Comparison of ENCODE assay signal across 8 cellular contexts in the genomic region with DNA sequence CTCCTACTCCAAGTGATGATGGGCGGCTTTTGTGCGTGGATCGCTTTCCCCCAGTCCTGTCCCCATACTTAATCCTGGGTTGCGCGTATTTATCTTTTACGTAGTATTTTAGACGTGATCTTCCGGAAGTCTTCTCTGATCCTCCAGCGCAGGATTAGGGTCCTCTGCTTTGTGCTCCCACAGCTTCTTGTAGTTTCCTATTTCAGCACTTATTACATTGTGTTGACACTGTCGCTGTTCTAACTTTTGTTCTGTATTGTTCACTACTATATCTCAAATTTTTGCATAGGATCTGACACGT. TPM values are rescaled to one million over a fixed set of nuclear protein-coding genes. Genes with fewer than 3 reads are reported as not detected.
DNase-seq lines count a peak whose midpoint lies in the region; ATAC-seq and TF ChIP-seq lines count a peak whose summit lies in the region.

No MANE protein-coding gene starts in this region.

- H3K4me1 Mint-ChIP-seq in mesothelial cell of epicardium = peaks cover 20% of the 10 kb centered on the region

- H3K36me3 Mint-ChIP-seq in mesothelial cell of epicardium = peaks cover 22% of the 10 kb centered on the region

- H3K4me3 ChIP-seq in ACC112 (ENCODE audit: low read depth, low read length) (peak overlapping the region; percentile 83), HCT116 (replicated peaks in 1 of 2; ENCODE audit: low read depth in 1 of 2, low read length in 2 of 2) (peak overlapping the region; percentile 84 to 86), body of pancreas (peak overlapping the region; percentile 41 to 44)

- H3K9me3 ChIP-seq in HCT116 (ENCODE audit: control insufficient read depth in 1 of 2, insufficient read depth in 1 of 2, low read depth in 1 of 2, low read length in 2 of 2) = no peaks in the 10 kb centered on the region
- no peaks in the 10 kb centered on the region for H3K9me3 ChIP-seq in body of pancreas

- POLR2A ChIA-PET in HCT116 (lab: Charles Lee) = interaction anchor here (0.9 to 1.4 kb wide), 13 partner anchors 9 to 303 kb away, joined by 3 to 17 read pairs (median 4); a partner anchor contains a TSS

- TF ChIP-seq POLR2A in HCT116 (IDR thresholded peaks at IDR 0.05; ENCODE audit: borderline replicate concordance, extremely low read depth, insufficient read depth, insufficient read length) = no peak
- no peak for TF ChIP-seq POLR2A in body of pancreas (IDR thresholded peaks at IDR 0.05)

- BruUV-seq in HCT116 (replicated peaks; lab: Mats Ljungman, UMichigan) = TSS peak; percentile 76

- H3K36me3 ChIP-seq in ACC112 (ENCODE audit: insufficient read depth, low read length) (peaks cover 39% of the 10 kb centered on the region), HCT116 (ENCODE audit: control insufficient read depth in 1 of 2, insufficient read depth in 2 of 2, low read length in 2 of 2) (peaks cover 35 to 41% of the 10 kb centered on the region in 2 experiments), body of pancreas (replicated peaks in 1 of 2; ENCODE audit: insufficient read depth in 1 of 2, low read depth in 2 of 2) (peaks cover 6 to 26% of the 10 kb centered on the region in 2 donors)

- no peaks in the 10 kb centered on the region for H3K9me2 ChIP-seq in HCT116 (ENCODE audit: insufficient read depth)

- H3K9ac ChIP-seq in HCT116 (ENCODE audit: low read length) = peak overlapping the region; percentile 86

- H3K27me3 Mint-ChIP-seq in mesothelial cell of epicardium (ENCODE audit: low read depth) = no peaks in the 10 kb centered on the region

- RAD21 ChIA-PET in HCT116 (lab: Charles Lee; ENCODE audit: low non-redundant PET in 1 of 2, low total read pairs in 2 of 2, uncharacterized antibody in 2 of 2, unreplicated experiment in 2 of 2) = interaction anchor here in 1 of 2 experiments (0.5 kb wide), 1 partner anchor 249 kb away, joined by 3 read pairs; no protein-coding TSS in a partner anchor

- intact Hi-C loops in HCT116 (cut with micrococcal nuclease) (loop anchor here (10.0 kb wide), 1 partner anchor 393 kb away; no protein-coding TSS in a partner anchor), body of pancreas (cut with DNase I) (loop anchor here (10.0 kb wide), 1 partner anchor 83 kb away; a partner anchor contains a TSS)

- no peak for ATAC-seq in HCT116
- no peak for ATAC-seq in body of pancreas

- H3K27ac Mint-ChIP-seq in mesothelial cell of epicardium = peak overlapping the region; percentile 96

- TF ChIP-seq CTCF in HCT116 (IDR thresholded peaks at IDR 0.05 in 2 of 3, conservative IDR thresholded peaks at IDR 0.05 in 1 of 3; ENCODE audit: borderline replicate concordance in 1 of 3, insufficient read depth in 1 of 3, low read depth in 2 of 3, low read length in 2 of 3) (no peak), body of pancreas (IDR thresholded peaks at IDR 0.05) (no peak), mesothelial cell of epicardium (IDR thresholded peaks at IDR 0.05; ENCODE audit: unreplicated experiment) (no peak)

- H3K4me2 ChIP-seq in HCT116 (ENCODE audit: low read length) = peak overlapping the region; percentile 81

- no peaks in the 10 kb centered on the region for H3K9me3 Mint-ChIP-seq in mesothelial cell of epicardium

- no peak for DNase-seq in HCT116 (ENCODE audit: low read depth, low spot score)
- DNase-seq in body of pancreas = no peak
- DNase-seq in mesothelial cell of epicardium (ENCODE audit: low spot score in 2 of 2, unreplicated experiment in 2 of 2) = no peak
- no peak for DNase-seq in stimulated activated CD4-positive, alpha-beta T cell treated with anti-CD3 and anti-CD28 coated beads, Interleukin-4, amount 100 ng/mL, for 1 hour
- DNase-seq in stimulated activated CD4-positive, alpha-beta T cell treated with anti-CD3 and anti-CD28 coated beads, Interleukin-15, amount 100 ng/mL, for 24 hours = no peak
- DNase-seq in SIG-M5 treated with dmso at 0.1 percent for 504 hours (lab: John Stamatoyannopoulos, UW; ENCODE audit: unreplicated experiment) = no peak
- no peak for DNase-seq in NCI-H1930 (lab: John Stamatoyannopoulos, UW)

- no peak for TF ChIP-seq RAD21 in HCT116 (IDR thresholded peaks at IDR 0.05; ENCODE audit: low read depth)

- H3K27ac ChIP-seq in ACC112 (ENCODE audit: low read depth, low read length) = peak overlapping the region; percentile 64
- H3K27ac ChIP-seq in HCT116 (ENCODE audit: low read depth, low read length) = peak overlapping the region; percentile 45
- peak overlapping the region; percentile 58 to 85 (median 70) for H3K27ac ChIP-seq in body of pancreas

- CTCF ChIA-PET in HCT116 (lab: Charles Lee) = interaction anchor here (0.7 to 1.3 kb wide), 6 partner anchors 9 to 302 kb away, joined by 3 to 8 read pairs (median 3); a partner anchor contains a TSS

- H3K79me2 ChIP-seq in ACC112 (ENCODE audit: control insufficient read depth, insufficient read depth, low read length, unreplicated experiment) (peaks cover 22% of the 10 kb centered on the region), HCT116 (ENCODE audit: insufficient read depth, low read length) (peaks cover 50% of the 10 kb centered on the region)

- peaks cover 6% of the 10 kb centered on the region for H3K4me1 ChIP-seq in ACC112 (ENCODE audit: control insufficient read depth, insufficient read depth, low read length, unreplicated experiment)
- H3K4me1 ChIP-seq in HCT116 (ENCODE audit: control insufficient read depth in 1 of 2, insufficient read depth in 2 of 2, low read length in 2 of 2) = peaks cover 6 to 11% of the 10 kb centered on the region in 2 experiments
- H3K4me1 ChIP-seq in body of pancreas = peaks cover 19% of the 10 kb centered on the region

- H2AFZ ChIP-seq in ACC112 (ENCODE audit: low read length, unreplicated experiment) = peak overlapping the region; percentile 66
- H2AFZ ChIP-seq in HCT116 (ENCODE audit: low read depth, low read length, poor library complexity, severe bottlenecking) = no peak overlapping the region

- H3K27me3 ChIP-seq in ACC112 (ENCODE audit: insufficient read depth, low read length) (no peaks in the 10 kb centered on the region), HCT116 (ENCODE audit: insufficient read depth, low read length) (no peaks in the 10 kb centered on the region), body of pancreas (no peaks in the 10 kb centered on the region)

- no peaks in the 10 kb centered on the region for H4K20me1 ChIP-seq in HCT116 (ENCODE audit: insufficient read depth)

- peak overlapping the region; percentile 97 for H3K4me3 Mint-ChIP-seq in mesothelial cell of epicardium

- 0% methylated on average over 11 of the region's 11 CpGs for WGBS in body of pancreas, 2 donors

TF ChIP-seq in HCT116, 20 proteins besides CTCF, POLR2A, EP300 and RAD21:
- TF ChIP-seq EGR1 (IDR thresholded peaks at IDR 0.05; ENCODE audit: low read depth) (no peak), POLR2AphosphoS5 (IDR thresholded peaks at IDR 0.05; ENCODE audit: low read depth, low read length) (no peak)
- TF ChIP-seq, protein P1, sequence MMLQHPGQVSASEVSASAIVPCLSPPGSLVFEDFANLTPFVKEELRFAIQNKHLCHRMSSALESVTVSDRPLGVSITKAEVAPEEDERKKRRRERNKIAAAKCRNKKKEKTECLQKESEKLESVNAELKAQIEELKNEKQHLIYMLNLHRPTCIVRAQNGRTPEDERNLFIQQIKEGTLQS (IDR thresholded peaks at IDR 0.05) = no peak
- TF ChIP-seq, protein P2, sequence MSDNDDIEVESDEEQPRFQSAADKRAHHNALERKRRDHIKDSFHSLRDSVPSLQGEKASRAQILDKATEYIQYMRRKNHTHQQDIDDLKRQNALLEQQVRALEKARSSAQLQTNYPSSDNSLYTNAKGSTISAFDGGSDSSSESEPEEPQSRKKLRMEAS (IDR thresholded peaks at IDR 0.05) = no peak
TF ChIP-seq in HCT116: peak in this region for 0.

RNA-seq across cellular contexts. Expression of a gene that starts 0.5 kb away (rescaled TPM):
- total RNA-seq in HCT116 (2021; ENCODE audit: unreplicated experiment) (96.6 TPM), body of pancreas (100 to 1,000 TPM in 1 of 2 donors, 10 to 100 TPM in 1; 62.6 to 134 TPM), mesothelial cell of epicardium (85.0 to 85.8 TPM (median 85.8 TPM) in 3 replicates)
- 71.8 and 91.2 TPM in 2 replicates for polyA plus RNA-seq in HCT116 (2012)

RNA-seq across cellular contexts. Expression of a gene that starts 0.7 kb away (rescaled TPM):
- total RNA-seq in HCT116 (2021; ENCODE audit: unreplicated experiment) = 68.3 TPM
- 98.3 and 118 TPM in 2 replicates for polyA plus RNA-seq in HCT116 (2012)
- total RNA-seq in body of pancreas = 10 to 100 TPM; 36.6 to 46.1 TPM
- total RNA-seq in mesothelial cell of epicardium = 41.2 to 46.9 TPM (median 45.5 TPM) in 3 replicates

RNA-seq across cellular contexts. Expression of a gene that starts 8.8 kb away (rescaled TPM):
- total RNA-seq in HCT116 (2021; ENCODE audit: unreplicated experiment) = 28.0 TPM
- 19.1 and 24.8 TPM in 2 replicates for polyA plus RNA-seq in HCT116 (2012)
- total RNA-seq in body of pancreas = 10 to 100 TPM; 14.5 to 58.7 TPM
- total RNA-seq in mesothelial cell of epicardium = 20.6 to 21.2 TPM (median 21.0 TPM) in 3 replicates

RNA-seq across cellular contexts. Expression of a gene that starts 15.1 kb away (rescaled TPM):
- total RNA-seq in HCT116 (2021; ENCODE audit: unreplicated experiment) (0.42 TPM), body of pancreas (10 to 100 TPM; 19.2 to 62.6 TPM), mesothelial cell of epicardium (0.34 to 0.63 TPM (median 0.35 TPM) in 3 replicates)
- 0.07 and 0.15 TPM in 2 replicates for polyA plus RNA-seq in HCT116 (2012)

RNA-seq across cellular contexts. Expression of a gene that starts 16.6 kb away (rescaled TPM):
- total RNA-seq in HCT116 (2021; ENCODE audit: unreplicated experiment) (37.2 TPM), body of pancreas (10 to 100 TPM; 14.5 to 16.1 TPM), mesothelial cell of epicardium (24.9 to 26.8 TPM (median 26.0 TPM) in 3 replicates)
- 29.4 and 30.6 TPM in 2 replicates for polyA plus RNA-seq in HCT116 (2012)
